6 cellular contexts compared by ENCODE assay signal in the genomic region with DNA sequence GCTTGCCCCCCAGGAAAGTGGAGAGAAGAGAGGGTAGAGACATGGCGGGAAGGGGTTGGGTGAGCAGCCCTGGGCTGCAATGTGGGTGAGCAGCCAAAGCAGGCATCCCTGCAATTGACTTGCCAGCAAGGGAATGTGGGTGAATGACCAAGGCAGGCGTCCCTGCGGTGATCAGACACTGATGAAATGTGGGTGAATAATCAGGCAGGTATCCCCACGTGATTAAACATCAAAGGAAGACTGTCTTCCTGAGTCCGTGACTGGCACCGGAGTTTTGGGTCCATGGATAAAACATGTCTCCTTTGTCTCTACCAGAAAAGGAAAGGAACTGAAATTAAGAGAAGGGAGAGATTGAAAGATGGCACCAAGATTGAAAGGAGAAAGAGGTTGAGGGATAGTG.
DNase-seq lines count a peak whose midpoint lies in the region; TF ChIP-seq lines count a peak whose summit lies in the region.
"Not testable (repeated sequence)": the region's sequence is repeated elsewhere in the genome, so short reads cannot be mapped to it uniquely, and the experiment has no call there.

No MANE protein-coding gene starts in this region.

- peak overlapping the region; percentile 42 for H3K27ac Mint-ChIP-seq in dendritic cell treated with granulocyte-macrophage colony-stimulating factor and Interleukin-4, amounts not matched to agents 40 ng/mL and 50 ng/mL, for 4 days

- H2BK120ac ChIP-seq in trophoblast cell (ENCODE audit: insufficient read depth, low read length, poor library complexity), result peak overlapping the region; percentile 87

- H2AK5ac ChIP-seq in trophoblast cell (ENCODE audit: low read length), result peak overlapping the region; percentile 88

- not testable (repeated sequence) for H3K23ac ChIP-seq in trophoblast cell (ENCODE audit: low read length)

- H3K79me1 ChIP-seq in trophoblast cell (ENCODE audit: low read length), result peaks cover 44% of the 10 kb centered on the region

- not testable (repeated sequence) for H3K4me1 Mint-ChIP-seq in dendritic cell treated with granulocyte-macrophage colony-stimulating factor and Interleukin-4, amounts not matched to agents 40 ng/mL and 50 ng/mL, for 4 days (ENCODE audit: low read depth)

- not testable (repeated sequence) for H3K27me3 ChIP-seq in H7 (ENCODE audit: control insufficient read depth, insufficient read depth, low read length); HUES64 (ENCODE audit: insufficient read depth, low read length); iPS-18a (ENCODE audit: control insufficient read depth, insufficient read depth, low read length); trophoblast cell (ENCODE audit: insufficient read depth, low read length)

- not testable (repeated sequence) for H3K9me3 ChIP-seq in HUES64 (ENCODE audit: insufficient read depth, low read depth, low read length); iPS-18a (ENCODE audit: control insufficient read depth, low read depth, low read length); trophoblast cell (ENCODE audit: insufficient read depth, low read depth, low read length)

- not testable (repeated sequence) for H3K4me2 ChIP-seq in trophoblast cell (ENCODE audit: low read length)

- peaks cover 27% of the 10 kb centered on the region for H3K27me3 Mint-ChIP-seq in dendritic cell treated with granulocyte-macrophage colony-stimulating factor and Interleukin-4, amounts not matched to agents 40 ng/mL and 50 ng/mL, for 4 days

- peaks cover 50% of the 10 kb centered on the region for H3K4me1 ChIP-seq in HUES64 (ENCODE audit: insufficient read depth, low read length)
- peaks cover 48% of the 10 kb centered on the region for H3K4me1 ChIP-seq in iPS-18a (ENCODE audit: control insufficient read depth, low read depth, low read length)
- peaks cover 27 to 31% of the 10 kb centered on the region in 2 experiments for H3K4me1 ChIP-seq in trophoblast cell (ENCODE audit: control insufficient read depth in 1 of 2, insufficient read depth in 2 of 2, low read length in 2 of 2)

- H3K36me3 ChIP-seq in H7 (replicated peaks; ENCODE audit: control insufficient read depth, insufficient read depth, low read length); HUES64 (ENCODE audit: insufficient read depth, low read length); iPS-18a (ENCODE audit: control insufficient read depth, low read depth, low read length); trophoblast cell (ENCODE audit: control insufficient read depth in 1 of 2, insufficient read depth in 2 of 2, low read length in 2 of 2): not testable (repeated sequence)

- peak overlapping the region; percentile 54 for H2AFZ ChIP-seq in trophoblast cell (ENCODE audit: insufficient read depth, low read length, poor library complexity)

- H3K27ac ChIP-seq in HUES64 (ENCODE audit: low read depth, low read length) (peak overlapping the region; percentile 20; the same call in 1 of the 2 replicates), trophoblast cell (ENCODE audit: low read depth, low read length) (peak overlapping the region; percentile 83)
- not testable (repeated sequence) for H3K27ac ChIP-seq in iPS-18a (ENCODE audit: low read length)

- H3K4me3 ChIP-seq in H7 (ENCODE audit: insufficient read depth, low read depth, low read length) (peak overlapping the region; percentile 25; the same call in 1 of the 2 replicates), HUES64 (ENCODE audit: low read length) (peak overlapping the region; percentile 36; the same call in 1 of the 2 replicates), iPS-18a (ENCODE audit: low read length) (peak overlapping the region; percentile 33)
- not testable (repeated sequence) for H3K4me3 ChIP-seq in epithelial cell of esophagus (ENCODE audit: low read length); trophoblast cell (ENCODE audit: low read depth, low read length)

- H3K79me2 ChIP-seq in trophoblast cell (ENCODE audit: control insufficient read depth, insufficient read depth, low read length, poor library complexity), result peaks cover 11% of the 10 kb centered on the region

- peak overlapping the region; percentile 87 for H3K14ac ChIP-seq in trophoblast cell (ENCODE audit: low read length)

- H4K91ac ChIP-seq in trophoblast cell (ENCODE audit: low read depth, low read length), result peak overlapping the region; percentile 94

- TF ChIP-seq CTCF in epithelial cell of esophagus (IDR thresholded peaks at IDR 0.05; ENCODE audit: insufficient read depth, low read depth, low read length, missing control alignments), result not testable (repeated sequence)

- peak overlapping the region; percentile 96 for H3K4ac ChIP-seq in trophoblast cell (ENCODE audit: low read depth, low read length)

- WGBS in HUES64, result 71% methylated on average over 6 of the region's 6 CpGs
- no CpG with 5 or more reads among the region's 6 CpGs for WGBS in trophoblast cell (ENCODE audit: extremely low coverage, insufficient coverage, insufficient read length)

- intact Hi-C loops in dendritic cell treated with granulocyte-macrophage colony-stimulating factor and Interleukin-4, amounts not matched to agents 40 ng/mL and 50 ng/mL, for 4 days (cut with micrococcal nuclease), result not testable (repeated sequence)

- not testable (repeated sequence) for DNase-seq in H7
- DNase-seq in epithelial cell of esophagus (ENCODE audit: low read depth), result peak; percentile 72
- DNase-seq in trophoblast cell, result peak in 1 of 2 donors; percentile 50

- peak overlapping the region; percentile 72 for H2BK5ac ChIP-seq in trophoblast cell (ENCODE audit: low read depth, low read length, poor library complexity)

- H4K8ac ChIP-seq in trophoblast cell (ENCODE audit: low read depth, low read length), result peak overlapping the region; percentile 81

- H4K12ac ChIP-seq in trophoblast cell (ENCODE audit: low read depth, low read length), result peak overlapping the region; percentile 51

- not testable (repeated sequence) for H3K36me3 Mint-ChIP-seq in dendritic cell treated with granulocyte-macrophage colony-stimulating factor and Interleukin-4, amounts not matched to agents 40 ng/mL and 50 ng/mL, for 4 days (ENCODE audit: low read depth)

- H3K4me3 Mint-ChIP-seq in dendritic cell treated with granulocyte-macrophage colony-stimulating factor and Interleukin-4, amounts not matched to agents 40 ng/mL and 50 ng/mL, for 4 days, result not testable (repeated sequence)

- peak overlapping the region; percentile 68 for H3K18ac ChIP-seq in trophoblast cell (ENCODE audit: low read length)

- not testable (repeated sequence) for H3K9me3 Mint-ChIP-seq in dendritic cell treated with granulocyte-macrophage colony-stimulating factor and Interleukin-4, amounts not matched to agents 40 ng/mL and 50 ng/mL, for 4 days

- H3K9ac ChIP-seq in HUES64 (ENCODE audit: low read depth, low read length), result peak overlapping the region; percentile 30; the same call in 1 of the 2 replicates
- not testable (repeated sequence) for H3K9ac ChIP-seq in iPS-18a (ENCODE audit: low read length); trophoblast cell (ENCODE audit: low read length)

- peak overlapping the region; percentile 98 for H2BK12ac ChIP-seq in trophoblast cell (ENCODE audit: low read length)
